11 cellular contexts compared by ENCODE assay signal in the genomic region with DNA sequence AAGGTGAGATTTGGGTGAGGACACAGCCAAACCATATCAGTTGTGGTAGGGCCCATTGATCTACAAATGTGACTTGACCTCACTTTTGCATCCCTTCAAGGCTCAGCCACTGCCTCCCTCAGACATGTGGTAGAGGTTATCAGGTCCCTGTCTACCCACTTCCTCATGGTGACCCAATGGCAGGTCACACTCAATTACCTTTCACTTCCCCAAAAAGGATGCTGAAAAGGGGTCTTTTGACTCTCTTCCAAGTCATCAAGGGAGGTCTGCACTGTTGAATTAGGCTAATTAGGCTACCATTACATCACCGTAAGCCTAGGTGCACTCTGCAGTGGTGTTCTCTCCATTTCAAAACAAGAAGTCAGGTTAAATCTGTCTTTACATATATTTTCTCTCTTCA. TPM values are rescaled to one million over a fixed set of nuclear protein-coding genes. Genes with fewer than 3 reads are reported as not detected.
DNase-seq lines count a peak whose midpoint lies in the region; ATAC-seq lines count a peak whose summit lies in the region.
"Had no signal": no experiment of that assay in that cellular context is flagged by ENCODE, and none has a peak within 500 bp of the region (broad histone marks: within the 10 kb centered on the region; RNA-seq: fewer than 3 reads in every experiment).

No MANE protein-coding gene starts in this region.

- 100% methylated on average over 1 of the region's 1 CpG for WGBS in mesodermal cell (ENCODE audit: insufficient coverage in 2 of 2), 2 experiments

- H3K27ac ChIP-seq in mesodermal cell (ENCODE audit: low read depth, low read length, severe bottlenecking): peak overlapping the region; percentile 83
- H3K27ac ChIP-seq: foreskin keratinocyte had no signal

- H3K4me3 ChIP-seq in mesodermal cell (ENCODE audit: extremely low read depth, insufficient read depth, low read length, poor library complexity, severe bottlenecking): no peak overlapping the region

- H3K9me3 ChIP-seq in mesodermal cell (ENCODE audit: control insufficient read depth, low read length): no peaks in the 10 kb centered on the region

- DNase-seq in NCI-H345 treated with DMSO at 0.1 percent for 48 hours (lab: John Stamatoyannopoulos, UW; ENCODE audit: unreplicated experiment) (no peak), HCEC 1CT (no peak), DMS153 treated with DMSO at 0.1 percent for 48 hours (lab: John Stamatoyannopoulos, UW; ENCODE audit: unreplicated experiment) (no peak), NCI-H748 (lab: John Stamatoyannopoulos, UW; ENCODE audit: unreplicated experiment) (no peak)
- DNase-seq: DMS79, NCI-H446 treated with DMSO at 0.1 percent for 48 hours had no signal

- H3K4me1 ChIP-seq in mesodermal cell (ENCODE audit: control insufficient read depth, insufficient read depth, low read length, poor library complexity, severe bottlenecking): peaks cover 20% of the 10 kb centered on the region

- ATAC-seq in GM18867 (IDR thresholded peaks at IDR 0.05; ENCODE audit: unreplicated experiment) (peak; percentile 53), GM21737 (IDR thresholded peaks at IDR 0.05; ENCODE audit: unreplicated experiment) (peak; percentile 37), HG03520 (IDR thresholded peaks at IDR 0.05; ENCODE audit: unreplicated experiment) (peak; percentile 53)

- H3K36me3 ChIP-seq in mesodermal cell (ENCODE audit: control insufficient read depth, insufficient read depth, low read length): no peaks in the 10 kb centered on the region

RNA-seq across cellular contexts. Expression of a gene that starts 22.6 kb away (rescaled TPM):
- 28.6 TPM for polyA plus RNA-seq in mesodermal cell (2013, experiment 1 of 2)
- polyA plus RNA-seq in mesodermal cell (2013, experiment 2 of 2): 23.0 TPM

RNA-seq across cellular contexts. Expression of a gene that starts 24.0 kb away (rescaled TPM):
- 16.3 TPM for polyA plus RNA-seq in mesodermal cell (2013, experiment 1 of 2)
- 17.5 TPM for polyA plus RNA-seq in mesodermal cell (2013, experiment 2 of 2)
